Comparison of ENCODE assay signal across 1 cellular context in the genomic region with DNA sequence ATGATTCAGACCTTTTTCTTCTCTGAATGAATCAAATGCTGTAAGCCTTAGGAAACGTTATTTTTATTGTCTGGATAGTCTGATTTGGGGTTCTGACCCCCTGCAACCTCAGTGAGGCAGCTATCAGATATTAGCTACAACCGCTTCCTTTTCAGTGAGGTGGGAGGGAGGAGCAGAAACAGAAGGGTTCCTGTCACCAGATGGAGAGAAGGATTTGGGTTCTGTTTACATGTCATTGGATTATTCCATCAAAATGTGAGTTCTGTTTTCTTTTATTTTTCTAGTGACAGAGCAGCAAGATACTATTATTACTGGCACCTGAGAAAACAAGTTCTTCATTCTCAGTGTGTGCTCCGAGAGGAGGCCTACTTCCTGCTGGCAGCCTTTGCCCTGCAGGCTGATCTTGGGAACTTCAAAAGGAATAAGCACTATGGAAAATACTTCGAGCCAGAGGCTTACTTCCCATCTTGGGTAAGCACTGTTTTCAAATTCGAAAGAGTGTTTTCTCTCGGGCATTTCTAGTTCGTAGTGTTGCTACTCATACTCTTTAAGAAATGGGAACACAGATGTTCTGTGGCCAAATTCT.
TF ChIP-seq lines count a peak whose summit lies in the region.

No MANE protein-coding gene starts in this region.

TF ChIP-seq in SK-N-SH, 30 proteins besides CTCF, POLR2A, EP300 and RAD21 (continued from another document):
- TF ChIP-seq, protein P1, sequence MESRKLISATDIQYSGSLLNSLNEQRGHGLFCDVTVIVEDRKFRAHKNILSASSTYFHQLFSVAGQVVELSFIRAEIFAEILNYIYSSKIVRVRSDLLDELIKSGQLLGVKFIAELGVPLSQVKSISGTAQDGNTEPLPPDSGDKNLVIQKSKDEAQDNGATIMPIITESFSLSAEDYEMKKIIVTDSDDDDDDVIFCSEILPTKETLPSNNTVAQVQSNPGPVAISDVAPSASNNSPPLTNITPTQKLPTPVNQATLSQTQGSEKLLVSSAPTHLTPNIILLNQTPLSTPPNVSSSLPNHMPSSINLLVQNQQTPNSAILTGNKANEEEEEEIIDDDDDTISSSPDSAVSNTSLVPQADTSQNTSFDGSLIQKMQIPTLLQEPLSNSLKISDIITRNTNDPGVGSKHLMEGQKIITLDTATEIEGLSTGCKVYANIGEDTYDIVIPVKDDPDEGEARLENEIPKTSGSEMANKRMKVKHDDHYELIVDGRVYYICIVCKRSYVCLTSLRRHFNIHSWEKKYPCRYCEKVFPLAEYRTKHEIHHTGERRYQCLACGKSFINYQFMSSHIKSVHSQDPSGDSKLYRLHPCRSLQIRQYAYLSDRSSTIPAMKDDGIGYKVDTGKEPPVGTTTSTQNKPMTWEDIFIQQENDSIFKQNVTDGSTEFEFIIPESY (IDR thresholded peaks at IDR 0.05; ENCODE audit: borderline replicate concordance, low read depth): no peak
- no peak for TF ChIP-seq GABPA (IDR thresholded peaks at IDR 0.05; ENCODE audit: low read depth)
